8 cellular contexts compared by ENCODE assay signal in genomic region chr5:150001660-150002493, GRCh38. TPM values are rescaled to one million over a fixed set of nuclear protein-coding genes. Genes with fewer than 3 reads are reported as not detected.
DNase-seq lines count a peak whose midpoint lies in the region; ATAC-seq, FAIRE-seq and TF ChIP-seq lines count a peak whose summit lies in the region.

No MANE protein-coding gene starts in this region.

- DNase-seq in GM04503 (ENCODE audit: low read depth) (peak; percentile 39), GM23248 (peak; percentile 89), T-cell (peak; percentile 27 to 74 (median 55)), astrocyte (ENCODE audit: low read depth) (peak; percentile 64), iPS DF 6.9 (ENCODE audit: low read depth, low spot score) (peak; percentile 16), smooth muscle cell (lab: John Stamatoyannopoulos, UW; ENCODE audit: unreplicated experiment) (no peak), 8988T (no peak)

- H3K27ac Mint-ChIP-seq in T-cell = peak overlapping the region; percentile 84 to 90
- H3K27ac Mint-ChIP-seq in astrocyte (ENCODE audit: unreplicated experiment) = peak overlapping the region; percentile 90

- H3F3A ChIP-seq in GM23248 (ENCODE audit: insufficient read depth) = peaks cover 25% of the 10 kb centered on the region
- H3F3A ChIP-seq in smooth muscle cell (ENCODE audit: low read depth) = peaks cover 4% of the 10 kb centered on the region

- H3K9me2 ChIP-seq in GM23248 (ENCODE audit: insufficient read depth) = no peaks in the 10 kb centered on the region

- 15 to 17% methylated on average over 9 of the region's 9 CpGs for WGBS in GM23248 (ENCODE audit: low coverage in 1 of 2, low lambda C conversion rate in 2 of 2, missing lambda C conversion rate in 2 of 2), 2 experiments
- no CpG with 5 or more reads among the region's 9 CpGs for WGBS in iPS DF 6.9 (ENCODE audit: insufficient coverage, insufficient read length)
- 19% methylated on average over 9 of the region's 9 CpGs for WGBS in smooth muscle cell (ENCODE audit: low lambda C conversion rate)

- POLR2A ChIA-PET in T-cell (lab: Charles Lee) = interaction anchor here in 1 of 2 donors (1.0 kb wide), 1 partner anchor 42 kb away, joined by 6 read pairs; the partner anchor contains the start of gene SLC26A2

- CTCF ChIA-PET in T-cell (lab: Charles Lee) = interaction anchor here (0.6 to 1.1 kb wide), 4 partner anchors 11 to 42 kb away, joined by 3 to 4 read pairs (median 4); partner anchors contain the start of gene SLC26A2 (in 1 of the 2)

- H3K27me3 Mint-ChIP-seq in T-cell (no peaks in the 10 kb centered on the region), astrocyte (ENCODE audit: low read depth, unreplicated experiment) (no peaks in the 10 kb centered on the region)

- H3K36me3 Mint-ChIP-seq in T-cell (peaks cover 25% of the 10 kb centered on the region), astrocyte (ENCODE audit: low read depth, unreplicated experiment) (peaks cover 8% of the 10 kb centered on the region)

- H3K4me1 Mint-ChIP-seq in T-cell = peaks cover 49 to 56% (median 55%) of the 10 kb centered on the region in 3 donors
- H3K4me1 Mint-ChIP-seq in astrocyte (ENCODE audit: low read depth, unreplicated experiment) = peaks cover 8% of the 10 kb centered on the region

- in situ Hi-C loops in GM23248 (cut with MboI) = no loop called here

- TF ChIP-seq CTCF in astrocyte (IDR thresholded peaks at IDR 0.05; ENCODE audit: insufficient read depth, low read depth, low read length) = peak; percentile 75
- TF ChIP-seq CTCF in smooth muscle cell (IDR thresholded peaks at IDR 0.05; ENCODE audit: borderline replicate concordance, insufficient read depth, poor library complexity, severe bottlenecking) = peak; percentile 49

- H2AFZ ChIP-seq in GM23248 = peak overlapping the region; percentile 66
- no peak overlapping the region for H2AFZ ChIP-seq in astrocyte (ENCODE audit: low read depth, low read length)
- H2AFZ ChIP-seq in smooth muscle cell (ENCODE audit: low read depth) = no peak overlapping the region

- no peaks in the 10 kb centered on the region for H3K9me3 Mint-ChIP-seq in T-cell
- H3K9me3 Mint-ChIP-seq in astrocyte (ENCODE audit: unreplicated experiment) = no peaks in the 10 kb centered on the region

- H3K9me3 ChIP-seq in GM23248 (ENCODE audit: low read depth) (no peaks in the 10 kb centered on the region), KOPT-K1 (ENCODE audit: insufficient read depth, low read length, poor library complexity, severe bottlenecking) (no peaks in the 10 kb centered on the region), astrocyte (ENCODE audit: insufficient read depth, low read depth, low read length) (no peaks in the 10 kb centered on the region), iPS DF 6.9 (ENCODE audit: control insufficient read depth, insufficient read depth, low read length) (no peaks in the 10 kb centered on the region), smooth muscle cell (replicated peaks; ENCODE audit: low read depth) (no peaks in the 10 kb centered on the region)

- H3K27me3 ChIP-seq in GM23248 (replicated peaks; ENCODE audit: insufficient read depth) = no peaks in the 10 kb centered on the region
- no peaks in the 10 kb centered on the region for H3K27me3 ChIP-seq in astrocyte (ENCODE audit: insufficient read depth, low read length)
- H3K27me3 ChIP-seq in iPS DF 6.9 (ENCODE audit: control insufficient read depth, insufficient read depth, low read length) = no peaks in the 10 kb centered on the region
- no peaks in the 10 kb centered on the region for H3K27me3 ChIP-seq in smooth muscle cell (ENCODE audit: low read depth)

- peak overlapping the region; percentile 96 for H3K4me2 ChIP-seq in GM23248 (ENCODE audit: unreplicated experiment)
- peak overlapping the region; percentile 97 for H3K4me2 ChIP-seq in astrocyte (ENCODE audit: low read length)
- H3K4me2 ChIP-seq in smooth muscle cell = peak overlapping the region; percentile 95

- H3K4me3 ChIP-seq in GM23248 = peak overlapping the region; percentile 86
- peak overlapping the region; percentile 86 for H3K4me3 ChIP-seq in astrocyte (ENCODE audit: insufficient read depth, low read depth, low read length)
- peak overlapping the region; percentile 67; the same call in 1 of the 2 replicates for H3K4me3 ChIP-seq in iPS DF 6.9 (ENCODE audit: low read length)
- H3K4me3 ChIP-seq in smooth muscle cell = peak overlapping the region; percentile 81

- H3K4me3 Mint-ChIP-seq in T-cell (peak overlapping the region; percentile 87 to 89 (median 87)), astrocyte (ENCODE audit: unreplicated experiment) (peak overlapping the region; percentile 91)

- no peak for FAIRE-seq in astrocyte (lab: Jason Lieb, UNC)

- peak overlapping the region; percentile 89 for H3K27ac ChIP-seq in GM23248
- peak overlapping the region; percentile 80 for H3K27ac ChIP-seq in KOPT-K1 (ENCODE audit: low read depth, low read length, poor library complexity, severe bottlenecking)
- H3K27ac ChIP-seq in astrocyte (ENCODE audit: low read depth, low read length) = peak overlapping the region; percentile 91
- H3K27ac ChIP-seq in iPS DF 6.9 (ENCODE audit: low read length) = no peak overlapping the region
- H3K27ac ChIP-seq in smooth muscle cell (ENCODE audit: low read depth) = peak overlapping the region; percentile 88

- H3K4me1 ChIP-seq in GM23248 (ENCODE audit: insufficient read depth) (peaks cover 23% of the 10 kb centered on the region), astrocyte (ENCODE audit: insufficient read depth, low read length) (peaks cover 20% of the 10 kb centered on the region), iPS DF 6.9 (ENCODE audit: control insufficient read depth, insufficient read depth, low read length) (peaks cover 2% of the 10 kb centered on the region; the same call in 1 of the 2 replicates), smooth muscle cell (ENCODE audit: low read depth) (peaks cover 21% of the 10 kb centered on the region)

- H4K20me1 ChIP-seq in GM23248 (ENCODE audit: insufficient read depth) (no peaks in the 10 kb centered on the region), astrocyte (ENCODE audit: insufficient read depth, low read length) (peaks cover 48% of the 10 kb centered on the region), smooth muscle cell (ENCODE audit: low read depth) (peaks cover 49% of the 10 kb centered on the region)

- peaks cover 79% of the 10 kb centered on the region for H3K79me2 ChIP-seq in GM23248 (ENCODE audit: insufficient read depth)
- H3K79me2 ChIP-seq in astrocyte (ENCODE audit: insufficient read depth, low read length) = peaks cover 76% of the 10 kb centered on the region
- H3K79me2 ChIP-seq in smooth muscle cell (ENCODE audit: low read depth) = peaks cover 81% of the 10 kb centered on the region

- peak; percentile 65 to 75 (median 67) for ATAC-seq in T-cell (replicated peaks in 1 of 4)

- H3K36me3 ChIP-seq in GM23248 (ENCODE audit: low read depth) (0 out of 2 replicates have a peak, but pooled peaks cover 11% of the 10 kb centered on the region), KOPT-K1 (ENCODE audit: insufficient read depth, low read length) (peaks cover 26% of the 10 kb centered on the region), astrocyte (ENCODE audit: insufficient read depth, low read length) (peaks cover 19% of the 10 kb centered on the region), iPS DF 6.9 (ENCODE audit: control insufficient read depth, insufficient read depth, low read length) (no peaks in the 10 kb centered on the region), smooth muscle cell (ENCODE audit: low read depth) (no peaks in the 10 kb centered on the region)

- peak overlapping the region; percentile 95 for H3K9ac ChIP-seq in GM23248
- H3K9ac ChIP-seq in astrocyte (ENCODE audit: low read length) = peak overlapping the region; percentile 93
- peak overlapping the region; percentile 97 for H3K9ac ChIP-seq in smooth muscle cell (ENCODE audit: low read depth)

RNA-seq across cellular contexts. Expression of gene HMGXB3, which starts 1.3 kb away (rescaled TPM):
- total RNA-seq in GM23248 (2014; rRNA removed; shearing (Covaris generic)) = 32.1 and 46.5 TPM in 2 replicates
- polyA plus RNA-seq in GM23248 (2016; fragmentation: Nextera tagmentation; extraction: Ambion mirVana) (11.9 and 13.6 TPM in 2 replicates), smooth muscle cell (31.4 and 31.7 TPM in 2 replicates)
- total RNA-seq in T-cell (10 to 100 TPM; 28.9 to 35.2 (median 30.9) TPM), astrocyte (58.1 and 58.6 TPM in 2 replicates), smooth muscle cell (41.2 and 41.8 TPM in 2 replicates)

RNA-seq across cellular contexts. Expression of gene TIGD6, which starts 1.4 kb away (rescaled TPM):
- total RNA-seq in GM23248 (2014; rRNA removed; shearing (Covaris generic)) = 4.8 and 5.3 TPM in 2 replicates
- polyA plus RNA-seq in GM23248 (2016; fragmentation: Nextera tagmentation; extraction: Ambion mirVana) = 4.5 and 4.6 TPM in 2 replicates
- 1 to 10 TPM; 1.7 to 4.5 (median 4.0) TPM for total RNA-seq in T-cell
- 5.5 and 6.2 TPM in 2 replicates for total RNA-seq in astrocyte
- total RNA-seq in smooth muscle cell = 3.6 and 8.4 TPM in 2 replicates
- 2.5 and 5.1 TPM in 2 replicates for polyA plus RNA-seq in smooth muscle cell

RNA-seq across cellular contexts. Expression of gene SLC26A2, which starts 41.3 kb away (rescaled TPM):
- total RNA-seq in GM23248 (2014; rRNA removed; shearing (Covaris generic)) = 11.1 and 11.4 TPM in 2 replicates
- polyA plus RNA-seq in GM23248 (2016; fragmentation: Nextera tagmentation; extraction: Ambion mirVana) = 5.2 and 6.2 TPM in 2 replicates
- total RNA-seq in T-cell = 10 to 100 TPM in 3 of 5 donors, 1 to 10 TPM in 2; 5.2 to 11.0 (median 10.0) TPM
- 19.8 and 25.2 TPM in 2 replicates for total RNA-seq in astrocyte
- 16.0 and 17.6 TPM in 2 replicates for total RNA-seq in smooth muscle cell
- 5.1 and 5.2 TPM in 2 replicates for polyA plus RNA-seq in smooth muscle cell

RNA-seq across cellular contexts. Expression of gene PDE6A, which starts 57.3 kb away (rescaled TPM):
- total RNA-seq in GM23248 (2014; rRNA removed; shearing (Covaris generic)) = not detected in 2 replicates
- polyA plus RNA-seq in GM23248 (2016; fragmentation: Nextera tagmentation; extraction: Ambion mirVana) = not detected in 2 replicates
- not detected for total RNA-seq in T-cell
- 0.14 and 0.17 TPM in 2 replicates for total RNA-seq in astrocyte
- total RNA-seq in smooth muscle cell = not detected in 2 replicates
- 0.05 TPM in 1 of 2 replicates, not detected in the other for polyA plus RNA-seq in smooth muscle cell

Comparison
In these comparisons a context has a peak if more than half of its experiments do, and no peak if none do; other contexts are left out.
1. DNase-seq: peak in GM04503 (single experiment), GM23248 (single experiment), T-cell (34 of 34), astrocyte (single experiment) and iPS DF 6.9 (single experiment); none in smooth muscle cell (single experiment) and 8988T (single experiment).
2. Peak in every context shown above with its lines, with median percentiles within 50 percentile points of each other: H3K4me2 ChIP-seq, H3K4me3 ChIP-seq and H3K9ac ChIP-seq.